8 cellular contexts compared by ENCODE assay signal in genomic region chr5:114223866-114224265, GRCh38.
DNase-seq lines count a peak whose midpoint lies in the region; ATAC-seq and TF ChIP-seq lines count a peak whose summit lies in the region.

No MANE protein-coding gene starts in this region.

- H3F3A ChIP-seq in PC-9 (ENCODE audit: insufficient read depth, low read depth), result no peaks in the 10 kb centered on the region

- CTCF ChIA-PET in HCT116 (lab: Charles Lee) (no interaction called here), PC-9 (lab: Charles Lee) (interaction anchor here (0.6 kb wide), 1 partner anchor 902 kb away, joined by 3 read pairs; no protein-coding TSS in a partner anchor)

- H2AFZ ChIP-seq in HCT116 (ENCODE audit: low read depth, low read length, poor library complexity, severe bottlenecking) (no peak overlapping the region), PC-9 (no peak overlapping the region)

- no peaks in the 10 kb centered on the region for H3K27me3 ChIP-seq in HCT116 (ENCODE audit: insufficient read depth, low read length)
- H3K27me3 ChIP-seq in PC-9 (ENCODE audit: insufficient read depth, low read depth), result no peaks in the 10 kb centered on the region

- peak; percentile 27; the same call in 1 of the 2 replicates for TF ChIP-seq RAD21 in HCT116 (IDR thresholded peaks at IDR 0.05; ENCODE audit: low read depth)

- H3K9me3 ChIP-seq in HCT116 (ENCODE audit: control insufficient read depth in 1 of 2, insufficient read depth in 1 of 2, low read depth in 1 of 2, low read length in 2 of 2) (no peaks in the 10 kb centered on the region), PC-9 (ENCODE audit: insufficient read depth, low read depth) (no peaks in the 10 kb centered on the region)

- H3K79me2 ChIP-seq in HCT116 (ENCODE audit: insufficient read depth, low read length), result no peaks in the 10 kb centered on the region
- no peaks in the 10 kb centered on the region for H3K79me2 ChIP-seq in PC-9 (ENCODE audit: low read depth)

- H3K9me2 ChIP-seq in HCT116 (ENCODE audit: insufficient read depth), result no peaks in the 10 kb centered on the region
- no peaks in the 10 kb centered on the region for H3K9me2 ChIP-seq in PC-9 (ENCODE audit: insufficient read depth)

- H3K4me3 ChIP-seq in HCT116 (replicated peaks in 1 of 2; ENCODE audit: low read depth in 1 of 2, low read length in 2 of 2), result no peak overlapping the region
- H3K4me3 ChIP-seq in PC-9, result no peak overlapping the region

- TF ChIP-seq CTCF in HCT116 (IDR thresholded peaks at IDR 0.05 in 2 of 3, conservative IDR thresholded peaks at IDR 0.05 in 1 of 3; ENCODE audit: borderline replicate concordance in 1 of 3, insufficient read depth in 1 of 3, low read depth in 2 of 3, low read length in 2 of 3) (peak in 2 of 3 experiments; percentile 48 to 69; a peak in 4 of 6 replicates), PC-9 (conservative IDR thresholded peaks at IDR 0.05) (peak; percentile 53; the same call in 1 of the 2 replicates), GM13976 (IDR thresholded peaks at IDR 0.05; ENCODE audit: borderline replicate concordance, control extremely low read depth, extremely low read depth, insufficient read depth, missing control alignments) (no peak)

- TF ChIP-seq POLR2A in HCT116 (IDR thresholded peaks at IDR 0.05; ENCODE audit: borderline replicate concordance, extremely low read depth, insufficient read depth, insufficient read length), result no peak

- H3K9ac ChIP-seq in HCT116 (ENCODE audit: low read length), result no peak overlapping the region

- DNase-seq in HCT116 (ENCODE audit: low read depth, low spot score) (peak; percentile 22), PC-9 (no peak), left kidney (ENCODE audit: low read depth, low spot score) (peak; percentile 42), NCI-H2196 (lab: John Stamatoyannopoulos, UW; ENCODE audit: unreplicated experiment) (no peak), NK-92 (lab: John Stamatoyannopoulos, UW; ENCODE audit: unreplicated experiment) (no peak), GM13976 (ENCODE audit: low spot score) (no peak), NCI-H1092 (lab: John Stamatoyannopoulos, UW) (no peak)

- RAD21 ChIA-PET in HCT116 (lab: Charles Lee; ENCODE audit: low non-redundant PET in 1 of 2, low total read pairs in 2 of 2, uncharacterized antibody in 2 of 2, unreplicated experiment in 2 of 2), result no interaction called here

- no peaks in the 10 kb centered on the region for H3K36me3 ChIP-seq in HCT116 (ENCODE audit: control insufficient read depth in 1 of 2, insufficient read depth in 2 of 2, low read length in 2 of 2)
- H3K36me3 ChIP-seq in PC-9 (ENCODE audit: low read depth), result no peaks in the 10 kb centered on the region

- intact Hi-C loops in HCT116 (cut with micrococcal nuclease) (loop anchor here (10.0 kb wide), 1 partner anchor 1121 kb away; no protein-coding TSS in a partner anchor), PC-9 (cut with micrococcal nuclease; ENCODE audit: unreplicated experiment) (no loop called here)

- H4K20me1 ChIP-seq in HCT116 (ENCODE audit: insufficient read depth), result no peaks in the 10 kb centered on the region
- H4K20me1 ChIP-seq in PC-9 (ENCODE audit: insufficient read depth), result no peaks in the 10 kb centered on the region; the same call in 1 of the 2 replicates

- BruUV-seq in HCT116 (replicated peaks; lab: Mats Ljungman, UMichigan) (no TSS peak), PC-9 (replicated peaks; lab: Mats Ljungman, UMichigan) (no TSS peak)

- H3K4me1 ChIP-seq in HCT116 (ENCODE audit: control insufficient read depth in 1 of 2, insufficient read depth in 2 of 2, low read length in 2 of 2) (no peaks in the 10 kb centered on the region), PC-9 (replicated peaks; ENCODE audit: insufficient read depth) (no peaks in the 10 kb centered on the region)

- ATAC-seq in GM18499 (IDR thresholded peaks at IDR 0.05; ENCODE audit: insufficient read depth, unreplicated experiment) (peak; percentile 83), HCT116 (peak; percentile 69)

- POLR2A ChIA-PET in HCT116 (lab: Charles Lee) (no interaction called here), PC-9 (lab: Charles Lee; ENCODE audit: unreplicated experiment) (no interaction called here)

- H3K4me2 ChIP-seq in HCT116 (ENCODE audit: low read length) (no peak overlapping the region), PC-9 (no peak overlapping the region)

- in situ Hi-C loops in GM13976 (cut with MboI; ENCODE audit: low sequenced_read_pairs, unreplicated experiment), result no loop called here

- no peak overlapping the region for H3K27ac ChIP-seq in HCT116 (ENCODE audit: low read depth, low read length)
- no peak overlapping the region for H3K27ac ChIP-seq in PC-9

TF ChIP-seq in HCT116, 20 proteins besides CTCF, POLR2A, EP300 and RAD21:
- TF ChIP-seq MAX (IDR thresholded peaks at IDR 0.05) (no peak), SIN3A (IDR thresholded peaks at IDR 0.05; ENCODE audit: low read depth) (no peak), CEBPB (IDR thresholded peaks at IDR 0.05; ENCODE audit: low read depth) (no peak)

Comparison
In these comparisons a context has a peak if more than half of its experiments do, and no peak if none do; other contexts are left out.
1. DNase-seq: peak in HCT116 (single experiment) and left kidney (single experiment); none in PC-9 (0 of 2), NCI-H2196 (single experiment), NK-92 (single experiment), GM13976 (single experiment) and NCI-H1092 (single experiment).